ENCODE assay signal across 17 cellular contexts in genomic region chr1:184568148-184568547, GRCh38.
DNase-seq lines count a peak whose midpoint lies in the region; ATAC-seq and TF ChIP-seq lines count a peak whose summit lies in the region.
"Had no signal": no experiment of that assay in that cellular context is flagged by ENCODE, and none has a peak within 500 bp of the region (broad histone marks: within the 10 kb centered on the region; RNA-seq: fewer than 3 reads in every experiment).

No MANE protein-coding gene starts in this region.

- H3K23ac ChIP-seq in mesendoderm (ENCODE audit: low read length) = no peak overlapping the region

- H3K79me2 ChIP-seq in MM.1S (ENCODE audit: low read length) (0 out of 2 replicates have a peak, but pooled peaks cover 7% of the 10 kb centered on the region), mesendoderm (ENCODE audit: control insufficient read depth, insufficient read depth, low read length) (no peaks in the 10 kb centered on the region)

- H4K20me1 ChIP-seq in MM.1S (ENCODE audit: insufficient read depth, low read length) = no peaks in the 10 kb centered on the region

- DNase-seq in MM.1S (no peak), endodermal cell (no peak), mesendoderm (no peak), Right ventricle myocardium inferior (ENCODE audit: missing footprints) (no peak), D341Med (ENCODE audit: low spot score) (no peak), nucleus accumbens (lab: John Stamatoyannopoulos, UW) (no peak)
- DNase-seq in activated CD4-positive, alpha-beta T cell treated with anti-CD3 and anti-CD28 coated beads, Interleukin-2, amount 50 U/mL, for 4 hours = no peak
- DNase-seq: CD8-positive, alpha-beta T cell; DND-41; HCEC 1CT; NCI-H1092 treated with DMSO at 0.1 percent for 48 hours; NCI-H2081 treated with DMSO at 0.1 percent for 48 hours; NCI-H510A; NCI-H774; SK-N-SH had no signal

- H3K4me3 Mint-ChIP-seq in endodermal cell = no peak overlapping the region
- H3K4me3 Mint-ChIP-seq: CD8-positive, alpha-beta T cell had no signal

- H3K9me2 ChIP-seq in MM.1S (replicated peaks; ENCODE audit: insufficient read depth, low read length) = no peaks in the 10 kb centered on the region
- H3K9me2 ChIP-seq: SK-N-SH had no signal

- H3K27ac ChIP-seq in MM.1S (ENCODE audit: low read length) = peak overlapping the region; percentile 58; the same call in 1 of the 2 replicates
- H3K27ac ChIP-seq in endodermal cell (ENCODE audit: low read depth, low read length) = no peak overlapping the region
- H3K27ac ChIP-seq in mesendoderm (ENCODE audit: low read depth, low read length) = no peak overlapping the region
- H3K27ac ChIP-seq: GM23248 had no signal

- no peaks in the 10 kb centered on the region for H3K36me3 ChIP-seq in MM.1S (replicated peaks; ENCODE audit: insufficient read depth, low read length)
- peaks cover 2% of the 10 kb centered on the region for H3K36me3 ChIP-seq in endodermal cell (ENCODE audit: control insufficient read depth, insufficient read depth, low read length)
- H3K36me3 ChIP-seq in mesendoderm (ENCODE audit: control insufficient read depth, insufficient read depth, low read length) = no peaks in the 10 kb centered on the region

- no peak overlapping the region for H4K5ac ChIP-seq in mesendoderm (ENCODE audit: low read length)

- TF ChIP-seq CTCF in MM.1S (IDR thresholded peaks at IDR 0.05; ENCODE audit: low read length) (no peak), endodermal cell (conservative IDR thresholded peaks at IDR 0.05) (no peak)

- no peaks in the 10 kb centered on the region for H3K36me3 Mint-ChIP-seq in endodermal cell (ENCODE audit: low read depth)
- H3K36me3 Mint-ChIP-seq: CD8-positive, alpha-beta T cell had no signal

- peak overlapping the region; percentile 54 for H3K56ac ChIP-seq in mesendoderm (ENCODE audit: low read length)

- peaks cover 18% of the 10 kb centered on the region for H3F3A ChIP-seq in MM.1S (ENCODE audit: insufficient read depth, low read length)

- H2BK5ac ChIP-seq in mesendoderm (ENCODE audit: low read length) = no peak overlapping the region

- H3K4me2 ChIP-seq in MM.1S (ENCODE audit: low read depth, low read length) (peak overlapping the region; percentile 69), mesendoderm (ENCODE audit: low read length) (no peak overlapping the region)
- H3K4me2 ChIP-seq: SK-N-SH had no signal

- H3K9ac ChIP-seq in MM.1S (ENCODE audit: low read length) (no peak overlapping the region), endodermal cell (ENCODE audit: extremely low read depth, low read length, poor library complexity, severe bottlenecking) (no peak overlapping the region), mesendoderm (ENCODE audit: low read length) (no peak overlapping the region)
- H3K9ac ChIP-seq: GM23248, SK-N-SH had no signal

- H2BK120ac ChIP-seq in mesendoderm (ENCODE audit: low read depth, low read length) = no peak overlapping the region

- no peak overlapping the region for H3K4ac ChIP-seq in mesendoderm (ENCODE audit: low read depth, low read length)

- ATAC-seq in Right ventricle myocardium inferior = no peak
- ATAC-seq: CD8-positive, alpha-beta T cell; GM12878 had no signal

- H4K8ac ChIP-seq in mesendoderm (ENCODE audit: low read depth, low read length) = no peak overlapping the region

- no peak overlapping the region for H3K18ac ChIP-seq in mesendoderm (ENCODE audit: low read length)

- WGBS in endodermal cell (ENCODE audit: insufficient coverage in 1 of 2, insufficient read length in 1 of 2), 2 experiments = 82% methylated on average over 2 of the region's 2 CpGs; no CpG with 5 or more reads in 1 of the 2 experiments
- WGBS in mesendoderm (ENCODE audit: extremely low coverage, insufficient coverage, low lambda C conversion rate) = no CpG with 5 or more reads among the region's 2 CpGs

- no peaks in the 10 kb centered on the region for H3K79me1 ChIP-seq in mesendoderm (ENCODE audit: low read length)

- H3K27ac Mint-ChIP-seq in endodermal cell = peak overlapping the region; percentile 94
- H3K27ac Mint-ChIP-seq: CD8-positive, alpha-beta T cell had no signal

- no peak overlapping the region for H3K4me3 ChIP-seq in MM.1S (ENCODE audit: low read length)
- H3K4me3 ChIP-seq in endodermal cell (ENCODE audit: low read length) = no peak overlapping the region
- no peak overlapping the region for H3K4me3 ChIP-seq in mesendoderm (ENCODE audit: low read length)
- H3K4me3 ChIP-seq: GM12878, GM23248 had no signal

- H3K4me1 Mint-ChIP-seq in endodermal cell = peaks cover 25% of the 10 kb centered on the region

- no peak overlapping the region for H2AK5ac ChIP-seq in mesendoderm (ENCODE audit: low read length)

- H3K27me3 ChIP-seq in MM.1S (replicated peaks; ENCODE audit: insufficient read depth, low read length) (no peaks in the 10 kb centered on the region), endodermal cell (ENCODE audit: control insufficient read depth, insufficient read depth, low read length, poor library complexity, severe bottlenecking) (no peaks in the 10 kb centered on the region), mesendoderm (ENCODE audit: insufficient read depth, low read length, poor library complexity) (no peaks in the 10 kb centered on the region)

- intact Hi-C loops in Right ventricle myocardium inferior (cut with DNase I) = no loop called here

- H3K27me3 Mint-ChIP-seq in endodermal cell (ENCODE audit: insufficient read depth) = no peaks in the 10 kb centered on the region

- no peaks in the 10 kb centered on the region for H3K9me3 ChIP-seq in MM.1S (replicated peaks; ENCODE audit: insufficient read depth, low read length)
- H3K9me3 ChIP-seq in endodermal cell (ENCODE audit: control insufficient read depth, low read length) = no peaks in the 10 kb centered on the region
- H3K9me3 ChIP-seq: SK-N-SH had no signal

- no peak overlapping the region for H2AFZ ChIP-seq in MM.1S (ENCODE audit: low read length)
- H2AFZ ChIP-seq: GM23248 had no signal

- H3K9me3 Mint-ChIP-seq in endodermal cell = no peaks in the 10 kb centered on the region
- H3K9me3 Mint-ChIP-seq: CD8-positive, alpha-beta T cell had no signal

- H3K4me1 ChIP-seq in MM.1S (ENCODE audit: low read length) (peaks cover 50% of the 10 kb centered on the region), endodermal cell (ENCODE audit: control insufficient read depth, insufficient read depth, low read length) (peaks cover 18% of the 10 kb centered on the region), mesendoderm (ENCODE audit: control insufficient read depth, low read depth, low read length) (peaks cover 11% of the 10 kb centered on the region)

- no peak overlapping the region for H2BK15ac ChIP-seq in mesendoderm (replicated peaks; ENCODE audit: low read depth)
